Comparison of ENCODE assay signal across 1 cellular context in genomic region chr20:46936415-46937139, GRCh38.
TF ChIP-seq lines count a peak whose summit lies in the region.

No MANE protein-coding gene starts in this region.

TF ChIP-seq in HepG2, 621 proteins besides CTCF, POLR2A, EP300 and RAD21 (continued from another document):
- TF ChIP-seq, protein P1, sequence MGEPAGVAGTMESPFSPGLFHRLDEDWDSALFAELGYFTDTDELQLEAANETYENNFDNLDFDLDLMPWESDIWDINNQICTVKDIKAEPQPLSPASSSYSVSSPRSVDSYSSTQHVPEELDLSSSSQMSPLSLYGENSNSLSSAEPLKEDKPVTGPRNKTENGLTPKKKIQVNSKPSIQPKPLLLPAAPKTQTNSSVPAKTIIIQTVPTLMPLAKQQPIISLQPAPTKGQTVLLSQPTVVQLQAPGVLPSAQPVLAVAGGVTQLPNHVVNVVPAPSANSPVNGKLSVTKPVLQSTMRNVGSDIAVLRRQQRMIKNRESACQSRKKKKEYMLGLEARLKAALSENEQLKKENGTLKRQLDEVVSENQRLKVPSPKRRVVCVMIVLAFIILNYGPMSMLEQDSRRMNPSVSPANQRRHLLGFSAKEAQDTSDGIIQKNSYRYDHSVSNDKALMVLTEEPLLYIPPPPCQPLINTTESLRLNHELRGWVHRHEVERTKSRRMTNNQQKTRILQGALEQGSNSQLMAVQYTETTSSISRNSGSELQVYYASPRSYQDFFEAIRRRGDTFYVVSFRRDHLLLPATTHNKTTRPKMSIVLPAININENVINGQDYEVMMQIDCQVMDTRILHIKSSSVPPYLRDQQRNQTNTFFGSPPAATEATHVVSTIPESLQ (CRISPR knock-in tag; conservative IDR thresholded peaks at IDR 0.05) = no peak
- TF ChIP-seq, protein P2, sequence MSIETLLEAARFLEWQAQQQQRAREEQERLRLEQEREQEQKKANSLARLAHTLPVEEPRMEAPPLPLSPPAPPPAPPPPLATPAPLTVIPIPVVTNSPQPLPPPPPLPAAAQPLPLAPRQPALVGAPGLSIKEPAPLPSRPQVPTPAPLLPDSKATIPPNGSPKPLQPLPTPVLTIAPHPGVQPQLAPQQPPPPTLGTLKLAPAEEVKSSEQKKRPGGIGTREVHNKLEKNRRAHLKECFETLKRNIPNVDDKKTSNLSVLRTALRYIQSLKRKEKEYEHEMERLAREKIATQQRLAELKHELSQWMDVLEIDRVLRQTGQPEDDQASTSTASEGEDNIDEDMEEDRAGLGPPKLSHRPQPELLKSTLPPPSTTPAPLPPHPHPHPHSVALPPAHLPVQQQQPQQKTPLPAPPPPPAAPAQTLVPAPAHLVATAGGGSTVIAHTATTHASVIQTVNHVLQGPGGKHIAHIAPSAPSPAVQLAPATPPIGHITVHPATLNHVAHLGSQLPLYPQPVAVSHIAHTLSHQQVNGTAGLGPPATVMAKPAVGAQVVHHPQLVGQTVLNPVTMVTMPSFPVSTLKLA (IDR thresholded peaks at IDR 0.05) = peak; percentile 94
- TF ChIP-seq MAFF (IDR thresholded peaks at IDR 0.05; ENCODE audit: low read depth, low read length) (no peak), ZNF264 (CRISPR knock-in tag; IDR thresholded peaks at IDR 0.05) (no peak), SRY (CRISPR knock-in tag; IDR thresholded peaks at IDR 0.05) (no peak)
